In the genomic region with DNA sequence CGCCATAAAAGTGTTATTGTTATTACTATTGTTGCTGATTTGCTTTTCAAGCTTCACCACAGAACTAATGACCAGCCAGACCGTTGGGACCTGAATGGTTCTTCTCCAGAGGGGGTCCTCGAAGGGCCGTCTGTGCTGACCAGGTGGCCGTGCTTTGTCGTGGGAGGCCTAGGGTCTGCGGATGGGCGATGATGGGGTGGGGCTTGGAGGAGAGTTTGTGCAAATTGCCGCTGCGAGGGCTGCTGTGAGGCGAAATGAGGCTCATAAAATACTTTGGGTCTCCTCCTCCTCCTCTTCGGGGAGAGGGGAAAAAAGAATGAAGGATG, we compare ENCODE assay signal across 1 cellular context.
TF ChIP-seq lines count a peak whose summit lies in the region.

No MANE protein-coding gene starts in this region.

TF ChIP-seq in HEK293, 187 proteins besides CTCF, POLR2A, EP300 and RAD21 (continued from another document and continues in another):
- TF ChIP-seq, protein P1, sequence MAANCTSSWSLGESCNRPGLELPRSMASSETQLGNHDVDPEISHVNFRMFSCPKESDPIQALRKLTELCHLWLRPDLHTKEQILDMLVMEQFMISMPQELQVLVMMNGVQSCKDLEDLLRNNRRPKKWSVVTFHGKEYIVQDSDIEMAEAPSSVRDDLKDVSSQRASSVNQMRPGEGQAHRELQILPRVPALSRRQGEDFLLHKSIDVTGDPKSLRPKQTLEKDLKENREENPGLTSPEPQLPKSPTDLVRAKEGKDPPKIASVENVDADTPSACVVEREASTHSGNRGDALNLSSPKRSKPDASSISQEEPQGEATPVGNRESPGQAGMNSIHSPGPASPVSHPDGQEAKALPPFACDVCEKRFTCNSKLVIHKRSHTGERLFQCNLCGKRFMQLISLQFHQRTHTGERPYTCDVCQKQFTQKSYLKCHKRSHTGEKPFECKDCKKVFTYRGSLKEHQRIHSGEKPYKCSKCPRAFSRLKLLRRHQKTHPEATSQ (tag by site-specific recombination; IDR thresholded peaks at IDR 0.05): no peak
- TF ChIP-seq ZNF521 (tag by site-specific recombination; IDR thresholded peaks at IDR 0.05) (no peak), PRDM4 (tag by site-specific recombination; IDR thresholded peaks at IDR 0.05) (peak; percentile 2; the same call in 1 of the 2 replicates), ZBTB1 (tag by site-specific recombination; IDR thresholded peaks at IDR 0.05) (no peak), ZNF366 (tag by site-specific recombination; conservative IDR thresholded peaks at IDR 0.05) (no peak), ZNF555 (tag by site-specific recombination; conservative IDR thresholded peaks at IDR 0.05) (no peak), HIC1 (tag by site-specific recombination; IDR thresholded peaks at IDR 0.05) (no peak), ZBTB7A (tag by site-specific recombination; IDR thresholded peaks at IDR 0.05; ENCODE audit: low read depth) (no peak), ZNF416 (tag by site-specific recombination; IDR thresholded peaks at IDR 0.05) (no peak), ZNF561 (tag by site-specific recombination; IDR thresholded peaks at IDR 0.05; ENCODE audit: borderline replicate concordance) (no peak), ZNF529 (tag by site-specific recombination; IDR thresholded peaks at IDR 0.05; ENCODE audit: insufficient replicate concordance) (no peak), GLI2 (tag by site-specific recombination; IDR thresholded peaks at IDR 0.05; ENCODE audit: borderline replicate concordance, low read depth) (no peak), ZNF76 (tag by site-specific recombination; IDR thresholded peaks at IDR 0.05; ENCODE audit: borderline replicate concordance, low read depth) (no peak), ZNF335 (tag by site-specific recombination; conservative IDR thresholded peaks at IDR 0.05) (peak; percentile 52), KLF16 (tag by site-specific recombination; IDR thresholded peaks at IDR 0.05) (no peak), ZNF211 (tag by site-specific recombination; IDR thresholded peaks at IDR 0.05; ENCODE audit: low read depth) (no peak), ZNF692 (tag by site-specific recombination; IDR thresholded peaks at IDR 0.05) (0 out of 2 replicates have a peak, but pooled peaks have one; percentile 4), ZNF544 (tag by site-specific recombination; IDR thresholded peaks at IDR 0.05) (no peak), ZNF701 (tag by site-specific recombination; IDR thresholded peaks at IDR 0.05) (no peak), EGR2 (tag by site-specific recombination; IDR thresholded peaks at IDR 0.05; ENCODE audit: low read depth) (peak; percentile 8; the same call in 1 of the 2 replicates), GLIS1 (tag by site-specific recombination; IDR thresholded peaks at IDR 0.05) (peak; percentile 48), MEIS1 (CRISPR knock-in tag; IDR thresholded peaks at IDR 0.05; ENCODE audit: borderline replicate concordance) (no peak), KLF10 (tag by site-specific recombination; IDR thresholded peaks at IDR 0.05) (no peak), ZNF423 (tag by site-specific recombination; IDR thresholded peaks at IDR 0.05) (0 out of 2 replicates have a peak, but pooled peaks have one; percentile 32), ZIC2 (tag by site-specific recombination; IDR thresholded peaks at IDR 0.05) (peak; percentile 54), ZBTB17 (tag by site-specific recombination; IDR thresholded peaks at IDR 0.05) (no peak), ZNF513 (tag by site-specific recombination; IDR thresholded peaks at IDR 0.05) (no peak; the same call in none of the 2 replicates), HOXA7 (CRISPR knock-in tag; IDR thresholded peaks at IDR 0.05; ENCODE audit: borderline replicate concordance) (no peak), KLF9 (tag by site-specific recombination; IDR thresholded peaks at IDR 0.05; ENCODE audit: low read depth) (0 out of 2 replicates have a peak, but pooled peaks have one; percentile 3), ZNF16 (tag by site-specific recombination; IDR thresholded peaks at IDR 0.05; ENCODE audit: low read depth) (no peak), ZNF184 (tag by site-specific recombination; IDR thresholded peaks at IDR 0.05) (no peak), ZNF10 (tag by site-specific recombination; IDR thresholded peaks at IDR 0.05) (no peak), ZNF785 (tag by site-specific recombination; IDR thresholded peaks at IDR 0.05) (no peak), YY2 (tag by site-specific recombination; IDR thresholded peaks at IDR 0.05) (no peak), ZNF843 (tag by site-specific recombination; IDR thresholded peaks at IDR 0.05) (no peak), ZNF624 (tag by site-specific recombination; IDR thresholded peaks at IDR 0.05) (no peak), ZNF639 (tag by site-specific recombination; IDR thresholded peaks at IDR 0.05) (no peak), ZNF37A (tag by site-specific recombination; IDR thresholded peaks at IDR 0.05) (no peak), ZNF600 (tag by site-specific recombination; IDR thresholded peaks at IDR 0.05) (no peak), ZNF354C (tag by site-specific recombination; IDR thresholded peaks at IDR 0.05; ENCODE audit: borderline replicate concordance, low read depth) (no peak), ZBTB44 (tag by site-specific recombination; IDR thresholded peaks at IDR 0.05) (no peak), ZNF133 (tag by site-specific recombination; IDR thresholded peaks at IDR 0.05) (no peak), IKZF3 (tag by site-specific recombination; IDR thresholded peaks at IDR 0.05) (no peak), OSR2 (tag by site-specific recombination; IDR thresholded peaks at IDR 0.05) (no peak), ZNF837 (tag by site-specific recombination; IDR thresholded peaks at IDR 0.05) (no peak), FEZF1 (tag by site-specific recombination; IDR thresholded peaks at IDR 0.05) (peak; percentile 34; the same call in 1 of the 2 replicates), ZNF621 (tag by site-specific recombination; IDR thresholded peaks at IDR 0.05) (no peak)
- TF ChIP-seq, protein P2, sequence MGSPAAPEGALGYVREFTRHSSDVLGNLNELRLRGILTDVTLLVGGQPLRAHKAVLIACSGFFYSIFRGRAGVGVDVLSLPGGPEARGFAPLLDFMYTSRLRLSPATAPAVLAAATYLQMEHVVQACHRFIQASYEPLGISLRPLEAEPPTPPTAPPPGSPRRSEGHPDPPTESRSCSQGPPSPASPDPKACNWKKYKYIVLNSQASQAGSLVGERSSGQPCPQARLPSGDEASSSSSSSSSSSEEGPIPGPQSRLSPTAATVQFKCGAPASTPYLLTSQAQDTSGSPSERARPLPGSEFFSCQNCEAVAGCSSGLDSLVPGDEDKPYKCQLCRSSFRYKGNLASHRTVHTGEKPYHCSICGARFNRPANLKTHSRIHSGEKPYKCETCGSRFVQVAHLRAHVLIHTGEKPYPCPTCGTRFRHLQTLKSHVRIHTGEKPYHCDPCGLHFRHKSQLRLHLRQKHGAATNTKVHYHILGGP (tag by site-specific recombination; IDR thresholded peaks at IDR 0.05): no peak
- TF ChIP-seq, protein P3, sequence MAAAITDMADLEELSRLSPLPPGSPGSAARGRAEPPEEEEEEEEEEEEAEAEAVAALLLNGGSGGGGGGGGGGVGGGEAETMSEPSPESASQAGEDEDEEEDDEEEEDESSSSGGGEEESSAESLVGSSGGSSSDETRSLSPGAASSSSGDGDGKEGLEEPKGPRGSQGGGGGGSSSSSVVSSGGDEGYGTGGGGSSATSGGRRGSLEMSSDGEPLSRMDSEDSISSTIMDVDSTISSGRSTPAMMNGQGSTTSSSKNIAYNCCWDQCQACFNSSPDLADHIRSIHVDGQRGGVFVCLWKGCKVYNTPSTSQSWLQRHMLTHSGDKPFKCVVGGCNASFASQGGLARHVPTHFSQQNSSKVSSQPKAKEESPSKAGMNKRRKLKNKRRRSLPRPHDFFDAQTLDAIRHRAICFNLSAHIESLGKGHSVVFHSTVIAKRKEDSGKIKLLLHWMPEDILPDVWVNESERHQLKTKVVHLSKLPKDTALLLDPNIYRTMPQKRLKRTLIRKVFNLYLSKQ (tag by site-specific recombination; IDR thresholded peaks at IDR 0.05; ENCODE audit: borderline replicate concordance): no peak
- TF ChIP-seq, protein P4, sequence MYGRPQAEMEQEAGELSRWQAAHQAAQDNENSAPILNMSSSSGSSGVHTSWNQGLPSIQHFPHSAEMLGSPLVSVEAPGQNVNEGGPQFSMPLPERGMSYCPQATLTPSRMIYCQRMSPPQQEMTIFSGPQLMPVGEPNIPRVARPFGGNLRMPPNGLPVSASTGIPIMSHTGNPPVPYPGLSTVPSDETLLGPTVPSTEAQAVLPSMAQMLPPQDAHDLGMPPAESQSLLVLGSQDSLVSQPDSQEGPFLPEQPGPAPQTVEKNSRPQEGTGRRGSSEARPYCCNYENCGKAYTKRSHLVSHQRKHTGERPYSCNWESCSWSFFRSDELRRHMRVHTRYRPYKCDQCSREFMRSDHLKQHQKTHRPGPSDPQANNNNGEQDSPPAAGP (tag by site-specific recombination; IDR thresholded peaks at IDR 0.05): no peak
